Comparison of ENCODE assay signal across 8 cellular contexts in genomic region chr3:13495921-13496723, GRCh38. TPM values are rescaled to one million over a fixed set of nuclear protein-coding genes. Genes with fewer than 3 reads are reported as not detected.
DNase-seq lines count a peak whose midpoint lies in the region; ATAC-seq, FAIRE-seq and TF ChIP-seq lines count a peak whose summit lies in the region.

No MANE protein-coding gene starts in this region.

- no peaks in the 10 kb centered on the region for H3K9me3 Mint-ChIP-seq in CD4-positive, CD25-positive, alpha-beta regulatory T cell

- 0% methylated on average over 2 of the region's 12 CpGs; no CpG with 5 or more reads in 1 of the 2 donors for WGBS in gastroesophageal sphincter (ENCODE audit: low coverage in 1 of 2), 2 donors
- 36 to 37% methylated on average over 12 of the region's 12 CpGs for WGBS in pancreas, 2 donors
- 37 to 50% methylated on average over 8 to 12 of the region's 12 CpGs for WGBS in tibial nerve, 2 donors

- H3K4me3 ChIP-seq in CD4-positive, CD25-positive, alpha-beta regulatory T cell (ENCODE audit: low read depth, low read length) = no peak overlapping the region
- H3K4me3 ChIP-seq in SJSA1 = no peak overlapping the region
- no peak overlapping the region for H3K4me3 ChIP-seq in gastroesophageal sphincter
- H3K4me3 ChIP-seq in pancreas = no peak overlapping the region
- H3K4me3 ChIP-seq in tibial nerve = no peak overlapping the region

- no peaks in the 10 kb centered on the region for H3K9me3 ChIP-seq in CD4-positive, CD25-positive, alpha-beta regulatory T cell (ENCODE audit: control insufficient read depth in 2 of 2, low read length in 2 of 2)
- H3K9me3 ChIP-seq in SJSA1 (replicated peaks) = no peaks in the 10 kb centered on the region
- no peaks in the 10 kb centered on the region for H3K9me3 ChIP-seq in gastroesophageal sphincter
- H3K9me3 ChIP-seq in pancreas = no peaks in the 10 kb centered on the region
- H3K9me3 ChIP-seq in tibial nerve = no peaks in the 10 kb centered on the region

- ATAC-seq in CD4-positive, CD25-positive, alpha-beta regulatory T cell (ENCODE audit: low read depth in 2 of 2) = peak; percentile 71 to 77
- ATAC-seq in GM19463 (IDR thresholded peaks at IDR 0.05; ENCODE audit: unreplicated experiment) (peak; percentile 76), gastroesophageal sphincter (peak; percentile 91), pancreas (peak; percentile 96 to 98 (median 97))

- no peaks in the 10 kb centered on the region for H3K27me3 ChIP-seq in CD4-positive, CD25-positive, alpha-beta regulatory T cell (ENCODE audit: control insufficient read depth, insufficient read depth, low read length)
- no peaks in the 10 kb centered on the region for H3K27me3 ChIP-seq in SJSA1 (replicated peaks)
- no peaks in the 10 kb centered on the region for H3K27me3 ChIP-seq in gastroesophageal sphincter
- H3K27me3 ChIP-seq in pancreas = no peaks in the 10 kb centered on the region
- H3K27me3 ChIP-seq in tibial nerve = no peaks in the 10 kb centered on the region

- no peaks in the 10 kb centered on the region for H3K4me1 ChIP-seq in CD4-positive, CD25-positive, alpha-beta regulatory T cell (ENCODE audit: control insufficient read depth, insufficient read depth, low read length, poor library complexity, severe bottlenecking)
- H3K4me1 ChIP-seq in SJSA1 (replicated peaks) (no peaks in the 10 kb centered on the region), gastroesophageal sphincter (peaks cover 0 to 30% (median 9%) of the 10 kb centered on the region in 3 donors), pancreas (no peaks in the 10 kb centered on the region), tibial nerve (peaks cover 3 to 72% (median 24%) of the 10 kb centered on the region in 4 donors)

- H3K4me1 Mint-ChIP-seq in CD4-positive, CD25-positive, alpha-beta regulatory T cell = no peaks in the 10 kb centered on the region

- in situ Hi-C loops in KBM-7 (cut with MboI; ENCODE audit: low pct_unique_long_range_greater_than_20kb, low sequenced_read_pairs) = loop anchor here (5.0 kb wide), 1 partner anchor 151 kb away; no protein-coding TSS in a partner anchor

- H3K36me3 ChIP-seq in CD4-positive, CD25-positive, alpha-beta regulatory T cell (ENCODE audit: control insufficient read depth, insufficient read depth, low read length) = no peaks in the 10 kb centered on the region
- H3K36me3 ChIP-seq in SJSA1 (no peaks in the 10 kb centered on the region), gastroesophageal sphincter (peaks cover 0 to 47% of the 10 kb centered on the region in 2 donors), pancreas (peaks cover 0 to 9% (median 0%) of the 10 kb centered on the region in 3 donors), tibial nerve (peaks cover 0 to 9% (median 0%) of the 10 kb centered on the region in 3 donors)

- H3K27ac Mint-ChIP-seq in CD4-positive, CD25-positive, alpha-beta regulatory T cell = no peak overlapping the region

- no peaks in the 10 kb centered on the region for H3K36me3 Mint-ChIP-seq in CD4-positive, CD25-positive, alpha-beta regulatory T cell

- FAIRE-seq in pancreas (lab: Jason Lieb, UNC) = no peak

- no peak overlapping the region for H3K27ac ChIP-seq in CD4-positive, CD25-positive, alpha-beta regulatory T cell (ENCODE audit: insufficient read depth, low read length, poor library complexity, severe bottlenecking)
- H3K27ac ChIP-seq in SJSA1 (no peak overlapping the region), gastroesophageal sphincter (peak overlapping the region in 3 of 4 donors; percentile 31 to 69 (median 53)), pancreas (no peak overlapping the region), tibial nerve (peak overlapping the region; percentile 23 to 77 (median 66))

- peak in 3 of 4 experiments; percentile 92 to 95 (median 92) for TF ChIP-seq CTCF in gastroesophageal sphincter (IDR thresholded peaks at IDR 0.05)
- TF ChIP-seq CTCF in pancreas (IDR thresholded peaks at IDR 0.05) = peak; percentile 79 to 91 (median 84)
- TF ChIP-seq CTCF in tibial nerve (IDR thresholded peaks at IDR 0.05) = peak; percentile 89 to 97 (median 96)

- no peaks in the 10 kb centered on the region for H3K27me3 Mint-ChIP-seq in CD4-positive, CD25-positive, alpha-beta regulatory T cell

- DNase-seq in CD4-positive, CD25-positive, alpha-beta regulatory T cell = peak; percentile 35 to 70 (median 52)
- peak; percentile 74 for DNase-seq in KBM-7
- peak; percentile 31 to 61 for DNase-seq in SJSA1 (ENCODE audit: low read depth in 1 of 2, low spot score in 2 of 2)
- peak in 3 of 4 experiments; percentile 29 to 55 (median 49) for DNase-seq in activated naive CD4-positive, alpha-beta T cell (lab: John Stamatoyannopoulos, UW)
- DNase-seq in pancreas = peak; percentile 59 to 89 (median 81)
- DNase-seq in tibial nerve (ENCODE audit: low spot score in 2 of 2) = peak; percentile 70 to 89

- TF ChIP-seq POLR2A in gastroesophageal sphincter (IDR thresholded peaks at IDR 0.05) (no peak), tibial nerve (IDR thresholded peaks at IDR 0.05) (no peak)

- no peak overlapping the region for H3K4me3 Mint-ChIP-seq in CD4-positive, CD25-positive, alpha-beta regulatory T cell

- TF ChIP-seq EP300 in gastroesophageal sphincter (IDR thresholded peaks at IDR 0.05) (no peak), tibial nerve (IDR thresholded peaks at IDR 0.05) (peak in 1 of 2 donors; percentile 78)

- intact Hi-C loops in pancreas (cut with DNase I) = loop anchor here (2.0 to 10.0 kb wide), 4 partner anchors 151 to 389 kb away; partner anchors contain the start of gene WNT7A (in 1 of the 3)

RNA-seq across cellular contexts. Expression of gene HDAC11, which starts 16.0 kb away (rescaled TPM):
- 3.8 TPM for total RNA-seq in CD4-positive, CD25-positive, alpha-beta regulatory T cell
- 1 to 10 TPM; 2.1 to 8.8 (median 3.0) TPM for polyA plus RNA-seq in CD4-positive, CD25-positive, alpha-beta regulatory T cell
- total RNA-seq in SJSA1 (2014; rRNA removed; shearing (Covaris generic)) = 4.8 and 8.1 TPM in 2 replicates
- total RNA-seq in gastroesophageal sphincter (10 to 100 TPM; 22.3 to 37.1 (median 30.0) TPM), pancreas (10 to 100 TPM; 22.0 to 40.3 (median 27.4) TPM), tibial nerve (10 to 100 TPM; 20.9 to 25.1 (median 23.9) TPM)
- 10 to 100 TPM; 20.4 to 26.6 TPM for polyA plus RNA-seq in pancreas

RNA-seq across cellular contexts. Expression of gene FBLN2, which starts 52.8 kb away (rescaled TPM):
- total RNA-seq in CD4-positive, CD25-positive, alpha-beta regulatory T cell = not detected
- not detected for polyA plus RNA-seq in CD4-positive, CD25-positive, alpha-beta regulatory T cell
- 7.4 and 8.5 TPM in 2 replicates for total RNA-seq in SJSA1 (2014; rRNA removed; shearing (Covaris generic))
- total RNA-seq in gastroesophageal sphincter (100 to 1,000 TPM in 3 of 4 donors, 10 to 100 TPM in 1; 85.9 to 187 (median 117) TPM), pancreas (10 to 100 TPM in 3 of 6 donors, 1 to 10 TPM in 3; 3.1 to 21.8 (median 10.3) TPM), tibial nerve (100 to 1,000 TPM; 185 to 445 (median 240) TPM)
- 1 to 10 TPM; 2.4 to 4.4 TPM for polyA plus RNA-seq in pancreas

Comparison
In these comparisons a context has a peak if more than half of its experiments do, and no peak if none do; other contexts are left out.
1. H3K27ac ChIP-seq: peak in gastroesophageal sphincter (3 of 4) and tibial nerve (4 of 4); none in CD4-positive, CD25-positive, alpha-beta regulatory T cell (single experiment), SJSA1 (single experiment) and pancreas (0 of 4).
2. Peak in every context shown above with its lines, with median percentiles within 50 percentile points of each other: ATAC-seq, DNase-seq and CTCF ChIP-seq.